21 cellular contexts compared by ENCODE assay signal in the genomic region with DNA sequence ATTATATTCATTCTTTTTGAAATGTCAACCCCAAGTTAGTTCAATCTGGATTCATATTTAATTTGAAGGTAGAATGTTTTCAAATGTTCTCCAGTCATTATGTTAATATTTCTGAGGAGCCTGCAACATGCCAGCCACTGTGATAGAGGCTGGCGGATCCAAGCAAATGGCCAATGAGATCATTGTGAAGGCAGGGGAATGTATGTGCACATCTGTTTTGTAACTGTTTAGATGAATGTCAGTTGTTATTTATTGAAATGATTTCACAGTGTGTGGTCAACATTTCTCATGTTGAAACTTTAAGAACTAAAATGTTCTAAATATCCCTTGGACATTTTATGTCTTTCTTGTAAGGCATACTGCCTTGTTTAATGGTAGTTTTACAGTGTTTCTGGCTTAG. TPM values are rescaled to one million over a fixed set of nuclear protein-coding genes. Genes with fewer than 3 reads are reported as not detected.
A peak's percentile ranks its signal among the peaks of the same experiment; 100 is the strongest.
DNase-seq lines count a peak whose midpoint lies in the region; ATAC-seq, FAIRE-seq and TF ChIP-seq lines count a peak whose summit lies in the region.
"Had no signal": no experiment of that assay in that cellular context is flagged by ENCODE, and none has a peak within 500 bp of the region (broad histone marks: within the 10 kb centered on the region; RNA-seq: fewer than 3 reads in every experiment).

No MANE protein-coding gene starts in this region.

- 0 out of 3 replicates have a peak, but pooled peaks cover 4% of the 10 kb centered on the region for H3K9me3 ChIP-seq in A549
- H3K9me3 ChIP-seq in Panc1 (ENCODE audit: control insufficient read depth, insufficient read depth, low read depth, low read length) = no peaks in the 10 kb centered on the region
- H3K9me3 ChIP-seq in lower lobe of right lung = no peaks in the 10 kb centered on the region
- no peaks in the 10 kb centered on the region for H3K9me3 ChIP-seq in adrenal gland (replicated peaks in 1 of 3)
- H3K9me3 ChIP-seq: tibial nerve had no signal

- no peak for TF ChIP-seq EP300 in A549 (IDR thresholded peaks at IDR 0.05)

- POLR2A ChIA-PET in A549 (lab: Yijun Ruan, JAX) = interaction anchor here (0.6 to 1.3 kb wide), 2 partner anchors 145 to 229 kb away, joined by 3 read pairs; a partner anchor contains a TSS
- POLR2A ChIA-PET in Panc1 (lab: Charles Lee) = no interaction called here

- intact Hi-C loops in Panc1 (cut with micrococcal nuclease; ENCODE audit: unreplicated experiment) = loop anchor here (2.0 to 5.0 kb wide), 2 partner anchors 47 to 264 kb away; no protein-coding TSS in a partner anchor
- intact Hi-C loops in lower lobe of right lung (cut with DNase I) = no loop called here
- intact Hi-C loops in adrenal gland (cut with DNase I) = no loop called here

- H3K4me2 ChIP-seq in A549 = peak overlapping the region; percentile 92

- CTCF ChIA-PET in A549 (lab: Yijun Ruan, JAX) (no interaction called here), Panc1 (lab: Charles Lee) (no interaction called here)

- in situ Hi-C loops in Panc1 (cut with HindIII; ENCODE audit: low pct_unique_long_range_greater_than_20kb, low sequenced_read_pairs) = no loop called here

- H3K36me3 ChIP-seq in Panc1 (ENCODE audit: control insufficient read depth, insufficient read depth, low read length) = no peaks in the 10 kb centered on the region
- no peaks in the 10 kb centered on the region for H3K36me3 ChIP-seq in lower lobe of right lung
- H3K36me3 ChIP-seq in adrenal gland (replicated peaks in 1 of 2) = no peaks in the 10 kb centered on the region
- H3K36me3 ChIP-seq: tibial nerve had no signal

- no peaks in the 10 kb centered on the region for H3K27me3 ChIP-seq in Panc1 (ENCODE audit: control insufficient read depth, insufficient read depth, low read length)
- H3K27me3 ChIP-seq in lower lobe of right lung (ENCODE audit: low read depth) = no peaks in the 10 kb centered on the region
- H3K27me3 ChIP-seq in adrenal gland = no peaks in the 10 kb centered on the region

- TF ChIP-seq POLR2A in A549 (IDR thresholded peaks at IDR 0.05; ENCODE audit: low read length) (no peak), adrenal gland (IDR thresholded peaks at IDR 0.05) (no peak)

- WGBS in A549 (ENCODE audit: missing lambda C conversion rate) = 86% methylated on average over 1 of the region's 1 CpG
- 81 to 89% (median 87%) methylated on average over 1 of the region's 1 CpG for WGBS in adrenal gland, 4 donors

- H3K4me1 ChIP-seq in A549 = peaks cover 35% of the 10 kb centered on the region; the same call in 2 of the 3 replicates
- H3K4me1 ChIP-seq in Panc1 (ENCODE audit: control insufficient read depth, insufficient read depth, low read length) = peaks cover 5% of the 10 kb centered on the region
- peaks cover 22% of the 10 kb centered on the region for H3K4me1 ChIP-seq in lower lobe of right lung
- H3K4me1 ChIP-seq in adrenal gland (replicated peaks in 1 of 2) = peaks cover 0 to 6% of the 10 kb centered on the region in 2 donors

- peak overlapping the region; percentile 91 for H3K4me3 ChIP-seq in A549
- H3K4me3 ChIP-seq in Panc1 (ENCODE audit: low read depth in 2 of 2, low read length in 2 of 2) = peak overlapping the region; percentile 54 to 79
- peak overlapping the region; percentile 67 for H3K4me3 ChIP-seq in lower lobe of right lung
- H3K4me3 ChIP-seq in adrenal gland = no peak overlapping the region
- H3K4me3 ChIP-seq: tibial nerve had no signal

- FAIRE-seq in A549 (lab: Jason Lieb, UNC) (peak; percentile 13), endometrium (lab: Jason Lieb, UNC) (peak; percentile 83)
- FAIRE-seq: colon had no signal

- H3K27ac ChIP-seq in A549 (peak overlapping the region; percentile 96 to 97), Panc1 (ENCODE audit: low read length) (peak overlapping the region; percentile 64), lower lobe of right lung (no peak overlapping the region), adrenal gland (no peak overlapping the region)
- H3K27ac ChIP-seq: tibial nerve had no signal

- TSS peak; percentile 96 for BruUV-seq in Panc1 (replicated peaks; lab: Mats Ljungman, UMichigan)

- TF ChIP-seq CTCF in A549 (IDR thresholded peaks at IDR 0.05) (no peak), Panc1 (IDR thresholded peaks at IDR 0.05) (no peak), lower lobe of right lung (IDR thresholded peaks at IDR 0.05) (no peak), adrenal gland (IDR thresholded peaks at IDR 0.05) (no peak)

- DNase-seq in A549 (ENCODE audit: low read depth in 1 of 2, low spot score in 1 of 2) = no peak
- DNase-seq in Panc1 (ENCODE audit: low read depth, low spot score) = no peak
- no peak for DNase-seq in lower lobe of right lung
- no peak for DNase-seq in NCI-H1092 treated with DMSO at 0.1 percent for 48 hours (lab: John Stamatoyannopoulos, UW)
- DNase-seq in adrenal gland = no peak
- DNase-seq: 8988T; activated B cell treated with CpG ODN at 0.5 μM for 24 hours; amniotic stem cell; erythroblast; Karpas-422; NCI-H1436; NCI-H226; stimulated activated naive B cell treated with anti-CD40 and anti-IgM and Interleukin-4, amounts not matched to agents 10 μg/mL and 1 μg/mL and 100 μg/mL, for 72 hours; T-helper 17 cell had no signal

- TF ChIP-seq RAD21 in A549 (conservative IDR thresholded peaks at IDR 0.05 in 1 of 2, IDR thresholded peaks at IDR 0.05 in 1 of 2) = no peak

- ATAC-seq in A549 (no peak), Panc1 (no peak), lower lobe of right lung (no peak), GM21528 (IDR thresholded peaks at IDR 0.05; ENCODE audit: low FRiP score, unreplicated experiment) (no peak), GM18520 (IDR thresholded peaks at IDR 0.05; ENCODE audit: unreplicated experiment) (no peak)
- ATAC-seq: stimulated activated naive B cell treated with anti-CD40 and anti-IgM and Interleukin-4, amounts not matched to agents 10 μg/mL and 1 μg/mL and 100 μg/mL, for 72 hours; T-helper 17 cell had no signal

TF ChIP-seq in A549, 52 proteins besides CTCF, POLR2A, EP300 and RAD21:
- TF ChIP-seq EHF (CRISPR knock-in tag; IDR thresholded peaks at IDR 0.05) = no peak
- no peak for TF ChIP-seq MAFK (IDR thresholded peaks at IDR 0.05; ENCODE audit: partially characterized antibody)
- TF ChIP-seq KDM1A (IDR thresholded peaks at IDR 0.05; ENCODE audit: low read depth) = no peak
- TF ChIP-seq RARB (CRISPR knock-in tag; IDR thresholded peaks at IDR 0.05) = no peak
- no peak for TF ChIP-seq HOXB5 (CRISPR knock-in tag; IDR thresholded peaks at IDR 0.05)
- no peak for TF ChIP-seq HOXB13 (CRISPR knock-in tag; IDR thresholded peaks at IDR 0.05; ENCODE audit: low read depth)
- TF ChIP-seq CEBPB (IDR thresholded peaks at IDR 0.05) = no peak
- TF ChIP-seq RFX5 (IDR thresholded peaks at IDR 0.05) = no peak
- TF ChIP-seq, protein P1, sequence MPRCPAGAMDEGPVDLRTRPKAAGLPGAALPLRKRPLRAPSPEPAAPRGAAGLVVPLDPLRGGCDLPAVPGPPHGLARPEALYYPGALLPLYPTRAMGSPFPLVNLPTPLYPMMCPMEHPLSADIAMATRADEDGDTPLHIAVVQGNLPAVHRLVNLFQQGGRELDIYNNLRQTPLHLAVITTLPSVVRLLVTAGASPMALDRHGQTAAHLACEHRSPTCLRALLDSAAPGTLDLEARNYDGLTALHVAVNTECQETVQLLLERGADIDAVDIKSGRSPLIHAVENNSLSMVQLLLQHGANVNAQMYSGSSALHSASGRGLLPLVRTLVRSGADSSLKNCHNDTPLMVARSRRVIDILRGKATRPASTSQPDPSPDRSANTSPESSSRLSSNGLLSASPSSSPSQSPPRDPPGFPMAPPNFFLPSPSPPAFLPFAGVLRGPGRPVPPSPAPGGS (IDR thresholded peaks at IDR 0.05) = no peak
- no peak for TF ChIP-seq CBX8 (IDR thresholded peaks at IDR 0.05)
TF ChIP-seq in A549: peak in this region for 0.

RNA-seq across cellular contexts. Expression of a gene that starts 1.6 kb away (rescaled TPM):
- polyA plus RNA-seq in A549 (2011; rRNA removed) = 16.3 and 20.0 TPM in 2 replicates
- polyA plus RNA-seq in A549 (2012; cell fraction: cytosol; rRNA removed) = 23.1 and 27.7 TPM in 2 replicates
- 15.8 and 29.3 TPM in 2 replicates for polyA plus RNA-seq in A549 (2012; cell fraction: nucleus; rRNA removed)
- 12.9 to 16.2 TPM (median 14.9 TPM) in 3 replicates for polyA plus RNA-seq in A549 (2017; fragmentation: RNase III; extraction: RNeasy Plus Mini Kit Qiagen cat#74134 plus additional on column Dnase treatment)
- 3.1 and 5.4 TPM in 2 replicates for polyA minus RNA-seq in A549 (2011; rRNA and poly(A)+ RNA removed)
- 12.8 TPM for total RNA-seq in Panc1 (2021; ENCODE audit: unreplicated experiment)
- 21.1 TPM for polyA plus RNA-seq in Panc1 (2012; ENCODE audit: insufficient read length)
- 7.0 TPM for total RNA-seq in lower lobe of right lung
- total RNA-seq in adrenal gland = 1 to 10 TPM in 4 of 8 donors, under 1 TPM in 2, not detected in 2; 0.84 to 6.1 (median 1.6) TPM
- 1 to 10 TPM; 1.6 to 2.0 (median 1.7) TPM for polyA plus RNA-seq in adrenal gland
- total RNA-seq: activated B cell treated with CpG ODN at 0.5 μM for 24 hours; activated T-helper 2 cell treated with anti-CD3 and anti-CD28 coated beads, Interferon-gamma antibody, Interleukin-2, Interleukin-4, amounts not matched to agents 10 μg/mL and 5 μg/mL and 100 μg/mL, durations not matched to agents 14 hours and 24 hours and 36 hours had no signal

RNA-seq across cellular contexts. Expression of a gene that starts 17.7 kb away (rescaled TPM):
- polyA plus RNA-seq in A549 (2011; rRNA removed) (not detected in 2 replicates), A549 (2017; fragmentation: RNase III; extraction: RNeasy Plus Mini Kit Qiagen cat#74134 plus additional on column Dnase treatment) (not detected in 3 replicates), adrenal gland (not detected)
- not detected in 2 replicates for polyA plus RNA-seq in A549 (2012; cell fraction: cytosol; rRNA removed)
- polyA plus RNA-seq in A549 (2012; cell fraction: nucleus; rRNA removed) = not detected in 2 replicates
- polyA minus RNA-seq in A549 (2011; rRNA and poly(A)+ RNA removed) = not detected in 2 replicates
- total RNA-seq in Panc1 (2021; ENCODE audit: unreplicated experiment) (0.51 TPM), lower lobe of right lung (not detected), adrenal gland (not detected)
- polyA plus RNA-seq in Panc1 (2012; ENCODE audit: insufficient read length) = 3.4 TPM
- total RNA-seq: activated B cell treated with CpG ODN at 0.5 μM for 24 hours; activated T-helper 2 cell treated with anti-CD3 and anti-CD28 coated beads, Interferon-gamma antibody, Interleukin-2, Interleukin-4, amounts not matched to agents 10 μg/mL and 5 μg/mL and 100 μg/mL, durations not matched to agents 14 hours and 24 hours and 36 hours; left colon; tibial nerve had no signal

RNA-seq across cellular contexts. Expression of a gene that starts 34.3 kb away (rescaled TPM):
- 0.06 TPM in 1 of 2 replicates, not detected in the other for polyA plus RNA-seq in A549 (2011; rRNA removed)
- 0.01 TPM in 1 of 2 replicates, not detected in the other for polyA plus RNA-seq in A549 (2012; cell fraction: cytosol; rRNA removed)
- polyA plus RNA-seq in A549 (2012; cell fraction: nucleus; rRNA removed) = not detected in 2 replicates
- polyA plus RNA-seq in A549 (2017; fragmentation: RNase III; extraction: RNeasy Plus Mini Kit Qiagen cat#74134 plus additional on column Dnase treatment) = 0.11 to 0.16 TPM in 2 of 3 replicates, not detected in the other
- polyA minus RNA-seq in A549 (2011; rRNA and poly(A)+ RNA removed) = not detected in 2 replicates
- total RNA-seq in Panc1 (2021; ENCODE audit: unreplicated experiment) = 0.33 TPM
- polyA plus RNA-seq in Panc1 (2012; ENCODE audit: insufficient read length) = 1.1 TPM
- total RNA-seq in lower lobe of right lung = 0.50 TPM
- total RNA-seq in adrenal gland = under 1 TPM in 1 of 8 donors, not detected in 7; 0.41 TPM
- polyA plus RNA-seq in adrenal gland = under 1 TPM; 0.07 to 0.16 (median 0.16) TPM
- total RNA-seq: activated B cell treated with CpG ODN at 0.5 μM for 24 hours; activated T-helper 2 cell treated with anti-CD3 and anti-CD28 coated beads, Interferon-gamma antibody, Interleukin-2, Interleukin-4, amounts not matched to agents 10 μg/mL and 5 μg/mL and 100 μg/mL, durations not matched to agents 14 hours and 24 hours and 36 hours; T-helper 17 cell had no signal

Comparison
In these comparisons a context has a peak if more than half of its experiments do, and no peak if none do; other contexts are left out.
1. H3K27ac ChIP-seq: peak in A549 (2 of 2) and Panc1 (single experiment); none in lower lobe of right lung (single experiment) and adrenal gland (0 of 5).
2. H3K4me3 ChIP-seq: peak in A549 (single experiment), Panc1 (2 of 2) and lower lobe of right lung (single experiment); none in adrenal gland (0 of 4).